1 cellular context compared by ENCODE assay signal in the genomic region with DNA sequence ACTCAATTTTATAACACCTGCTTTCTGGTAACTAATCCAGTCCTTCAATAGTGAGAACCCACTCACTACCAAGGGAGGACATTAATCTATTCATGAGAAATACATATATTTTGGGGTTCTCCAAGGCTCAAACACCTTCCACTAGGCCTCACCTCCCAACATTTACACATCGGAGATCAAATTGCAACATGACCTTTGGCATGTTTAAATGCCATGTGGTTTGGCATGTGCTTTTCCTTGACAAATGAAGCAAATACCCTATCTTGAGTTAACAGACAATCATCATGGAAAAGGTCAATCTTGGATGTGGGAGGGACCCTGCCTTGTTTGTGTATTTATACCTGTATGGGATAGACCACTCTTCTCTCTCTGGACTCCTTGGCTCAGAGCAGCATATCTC.
TF ChIP-seq lines count a peak whose summit lies in the region.

No MANE protein-coding gene starts in this region.

TF ChIP-seq in HepG2, 621 proteins besides CTCF, POLR2A, EP300 and RAD21:
- TF ChIP-seq ZNF644 (CRISPR knock-in tag; IDR thresholded peaks at IDR 0.05; ENCODE audit: low read depth), result peak; percentile 57; the same call in 1 of the 2 replicates
- peak; percentile 71 for TF ChIP-seq SIX4 (CRISPR knock-in tag; IDR thresholded peaks at IDR 0.05)
- TF ChIP-seq TCF12 (IDR thresholded peaks at IDR 0.05), result no peak
- no peak for TF ChIP-seq TCF12 (CRISPR knock-in tag; IDR thresholded peaks at IDR 0.05)
- TF ChIP-seq, protein P1, sequence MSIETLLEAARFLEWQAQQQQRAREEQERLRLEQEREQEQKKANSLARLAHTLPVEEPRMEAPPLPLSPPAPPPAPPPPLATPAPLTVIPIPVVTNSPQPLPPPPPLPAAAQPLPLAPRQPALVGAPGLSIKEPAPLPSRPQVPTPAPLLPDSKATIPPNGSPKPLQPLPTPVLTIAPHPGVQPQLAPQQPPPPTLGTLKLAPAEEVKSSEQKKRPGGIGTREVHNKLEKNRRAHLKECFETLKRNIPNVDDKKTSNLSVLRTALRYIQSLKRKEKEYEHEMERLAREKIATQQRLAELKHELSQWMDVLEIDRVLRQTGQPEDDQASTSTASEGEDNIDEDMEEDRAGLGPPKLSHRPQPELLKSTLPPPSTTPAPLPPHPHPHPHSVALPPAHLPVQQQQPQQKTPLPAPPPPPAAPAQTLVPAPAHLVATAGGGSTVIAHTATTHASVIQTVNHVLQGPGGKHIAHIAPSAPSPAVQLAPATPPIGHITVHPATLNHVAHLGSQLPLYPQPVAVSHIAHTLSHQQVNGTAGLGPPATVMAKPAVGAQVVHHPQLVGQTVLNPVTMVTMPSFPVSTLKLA (IDR thresholded peaks at IDR 0.05), result peak; percentile 89
- no peak for TF ChIP-seq ZNF709 (CRISPR knock-in tag; IDR thresholded peaks at IDR 0.05)
- TF ChIP-seq, protein P2, sequence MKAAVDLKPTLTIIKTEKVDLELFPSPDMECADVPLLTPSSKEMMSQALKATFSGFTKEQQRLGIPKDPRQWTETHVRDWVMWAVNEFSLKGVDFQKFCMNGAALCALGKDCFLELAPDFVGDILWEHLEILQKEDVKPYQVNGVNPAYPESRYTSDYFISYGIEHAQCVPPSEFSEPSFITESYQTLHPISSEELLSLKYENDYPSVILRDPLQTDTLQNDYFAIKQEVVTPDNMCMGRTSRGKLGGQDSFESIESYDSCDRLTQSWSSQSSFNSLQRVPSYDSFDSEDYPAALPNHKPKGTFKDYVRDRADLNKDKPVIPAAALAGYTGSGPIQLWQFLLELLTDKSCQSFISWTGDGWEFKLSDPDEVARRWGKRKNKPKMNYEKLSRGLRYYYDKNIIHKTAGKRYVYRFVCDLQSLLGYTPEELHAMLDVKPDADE (CRISPR knock-in tag; IDR thresholded peaks at IDR 0.05), result no peak
- TF ChIP-seq, protein P3, sequence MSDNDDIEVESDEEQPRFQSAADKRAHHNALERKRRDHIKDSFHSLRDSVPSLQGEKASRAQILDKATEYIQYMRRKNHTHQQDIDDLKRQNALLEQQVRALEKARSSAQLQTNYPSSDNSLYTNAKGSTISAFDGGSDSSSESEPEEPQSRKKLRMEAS (IDR thresholded peaks at IDR 0.05), result peak; percentile 45
- TF ChIP-seq SIX1 (CRISPR knock-in tag; IDR thresholded peaks at IDR 0.05; ENCODE audit: borderline replicate concordance), result peak; percentile 49; the same call in 1 of the 2 replicates
- peak; percentile 27; the same call in 1 of the 2 replicates for TF ChIP-seq HNF4A (CRISPR knock-in tag; IDR thresholded peaks at IDR 0.05)
